ENCODE assay signal across 32 cellular contexts in genomic region chr14:102415671-102416070, GRCh38. TPM values are rescaled to one million over a fixed set of nuclear protein-coding genes. Genes with fewer than 3 reads are reported as not detected.
DNase-seq lines count a peak whose midpoint lies in the region; ATAC-seq, FAIRE-seq and TF ChIP-seq lines count a peak whose summit lies in the region.
"Had no signal": no experiment of that assay in that cellular context is flagged by ENCODE, and none has a peak within 500 bp of the region (broad histone marks: within the 10 kb centered on the region; RNA-seq: fewer than 3 reads in every experiment).

No MANE protein-coding gene starts in this region.

- ATAC-seq in HG03442 (IDR thresholded peaks at IDR 0.05; ENCODE audit: unreplicated experiment) (no peak), HG02938 (IDR thresholded peaks at IDR 0.05; ENCODE audit: unreplicated experiment) (no peak)
- ATAC-seq: left cardiac atrium; mucosa of descending colon; pancreas; right cardiac atrium; stimulated activated naive CD8-positive, alpha-beta T cell treated with anti-CD3 and anti-CD28 coated beads, Interleukin-15, Interleukin-2, amounts not matched to agents 100 U/mL and 50 U/mL, for 24 hours had no signal

- H3K27ac Mint-ChIP-seq in nephron progenitor cell = peak overlapping the region; percentile 87
- H3K27ac Mint-ChIP-seq: activated T-cell treated with anti-CD3 and anti-CD28 coated beads, Interleukin-2, amount 50 U/mL, for 24 hours; natural killer cell treated with Interleukin-12 subunit alpha and Interleukin-12 subunit beta and Interleukin-15 and Interleukin-18, amount 100 ng/mL, for 72 hours had no signal

- H3K4ac ChIP-seq in H1 (replicated peaks; ENCODE audit: insufficient read length, low read depth, low read length) = peak overlapping the region; percentile 73

- H3K36me3 ChIP-seq in H1 (ENCODE audit: control insufficient read depth in 2 of 4, insufficient read depth in 4 of 4, low read length in 3 of 4) = no peaks in the 10 kb centered on the region; a peak in 1 of 8 replicates
- H3K36me3 ChIP-seq: pancreas, SJSA1 had no signal

- H3K36me3 Mint-ChIP-seq in nephron progenitor cell (ENCODE audit: low read depth) = peaks cover 21% of the 10 kb centered on the region
- H3K36me3 Mint-ChIP-seq: natural killer cell treated with Interleukin-12 subunit alpha and Interleukin-12 subunit beta and Interleukin-15 and Interleukin-18, amount 100 ng/mL, for 72 hours had no signal

- 91% methylated on average over 16 of the region's 16 CpGs; no CpG with 5 or more reads in 1 of the 2 experiments for WGBS in H1 (ENCODE audit: extremely low coverage in 1 of 2, insufficient coverage in 1 of 2, insufficient read length in 1 of 2, insufficient replicate concordance in 2 of 2, low coverage in 1 of 2, low lambda C conversion rate in 2 of 2, missing lambda C conversion rate in 1 of 2), 2 experiments

- no peaks in the 10 kb centered on the region for H3K27me3 ChIP-seq in H1 (replicated peaks in 1 of 4; ENCODE audit: control insufficient read depth in 3 of 4, extremely low read depth in 1 of 4, insufficient read depth in 3 of 4, low read length in 3 of 4)
- H3K27me3 ChIP-seq: pancreas, SJSA1, thyroid gland, vagina had no signal

- no peak for TF ChIP-seq RAD21 in H1 (IDR thresholded peaks at IDR 0.05 in 1 of 2, conservative IDR thresholded peaks at IDR 0.05 in 1 of 2; ENCODE audit: low read depth in 2 of 2, low read length in 2 of 2)

- DNase-seq in SKM-1 treated with dmso at 0.1 percent for 144 hours (lab: John Stamatoyannopoulos, UW; ENCODE audit: unreplicated experiment) (peak; percentile 0), SKM-1 (lab: John Stamatoyannopoulos, UW; ENCODE audit: unreplicated experiment) (no peak), H1 (ENCODE audit: low read depth in 1 of 2, low spot score in 2 of 2) (no peak), nephron progenitor cell (no peak), superior temporal gyrus (ENCODE audit: extremely low spot score) (peak; percentile 92), HK-2 (ENCODE audit: unreplicated experiment) (no peak)
- DNase-seq: activated CD4-positive, alpha-beta T cell treated with anti-CD3 and anti-CD28 coated beads, Interleukin-2, amount 50 U/mL, for 1 hour; activated CD4-positive, CD25-positive, alpha-beta regulatory T cell; activated gamma-delta T cell; activated T-cell treated with anti-CD3 and anti-CD28 coated beads, Interleukin-2, amount 50 U/mL, for 24 hours; GF-D8; GOT3; Karpas-422; left cardiac atrium; mucosa of descending colon; NCI-H1436 treated with DMSO at 0.1 percent for 48 hours; NCI-H446; NCI-H82; pancreas; right cardiac atrium; stimulated activated CD4-positive, alpha-beta T cell treated with anti-CD3 and anti-CD28 coated beads, Interleukin-1b, Interleukin-23, amount 100 ng/mL, for 48 hours; stimulated activated naive CD8-positive, alpha-beta T cell treated with anti-CD3 and anti-CD28 coated beads, Interleukin-15, Interleukin-2, amounts not matched to agents 100 U/mL and 50 U/mL, for 24 hours; thyroid gland had no signal

- no peak overlapping the region for H3K27ac ChIP-seq in H1 (ENCODE audit: low read depth, low read length)
- H3K27ac ChIP-seq: pancreas, SJSA1, thyroid gland, vagina had no signal

- H3K79me1 ChIP-seq in H1 (ENCODE audit: low read depth, low read length) = no peaks in the 10 kb centered on the region

- no peak overlapping the region for H4K8ac ChIP-seq in H1 (ENCODE audit: extremely low read depth, insufficient read depth, low read length)

- peak overlapping the region; percentile 99 for H4K91ac ChIP-seq in H1 (replicated peaks; ENCODE audit: insufficient read length, low read length)

- no peak overlapping the region for H3K14ac ChIP-seq in H1 (ENCODE audit: insufficient read length)

- TF ChIP-seq CTCF in H1 (IDR thresholded peaks at IDR 0.05; ENCODE audit: control extremely low read depth in 1 of 3, insufficient read depth in 1 of 3, low read depth in 1 of 3, low read length in 3 of 3) (no peak), nephron progenitor cell (IDR thresholded peaks at IDR 0.05) (no peak)

- POLR2A ChIA-PET in H1 (lab: Charles Lee; ENCODE audit: partially characterized antibody) = interaction anchor here (1.0 kb wide), 1 partner anchor 18 kb away, joined by 3 read pairs; no protein-coding TSS in a partner anchor

- no peak for TF ChIP-seq EP300 in H1 (IDR thresholded peaks at IDR 0.05; ENCODE audit: borderline replicate concordance in 1 of 2, low read depth in 2 of 2, low read length in 2 of 2)

- H3K4me1 Mint-ChIP-seq in nephron progenitor cell = peaks cover 44% of the 10 kb centered on the region
- H3K4me1 Mint-ChIP-seq: brain had no signal

- no peaks in the 10 kb centered on the region for H3K79me2 ChIP-seq in H1 (ENCODE audit: control insufficient read depth in 1 of 2, insufficient read depth in 2 of 2, low read length in 2 of 2)

- peaks cover 5% of the 10 kb centered on the region for H3K27me3 Mint-ChIP-seq in nephron progenitor cell (ENCODE audit: low read depth, poor library complexity)
- H3K27me3 Mint-ChIP-seq: activated T-cell treated with anti-CD3 and anti-CD28 coated beads, Interleukin-2, amount 50 U/mL, for 24 hours; brain; natural killer cell treated with Interleukin-12 subunit alpha and Interleukin-12 subunit beta and Interleukin-15 and Interleukin-18, amount 100 ng/mL, for 72 hours had no signal

- H3K4me3 ChIP-seq in H1 (ENCODE audit: extremely low read depth in 1 of 4, insufficient read depth in 2 of 4, low read depth in 3 of 4, low read length in 4 of 4) = no peak overlapping the region
- H3K4me3 ChIP-seq: lung, mucosa of descending colon, pancreas, SJSA1, thyroid gland, vagina had no signal

- no peak overlapping the region for H2AFZ ChIP-seq in H1 (ENCODE audit: low read length)

- H3K4me2 ChIP-seq in H1 (ENCODE audit: insufficient read depth in 1 of 2, low read depth in 2 of 2, low read length in 2 of 2) = no peak overlapping the region

- H4K20me1 ChIP-seq in H1 (replicated peaks in 1 of 2; ENCODE audit: control insufficient read depth in 1 of 2, insufficient read depth in 2 of 2, low read length in 2 of 2) = no peaks in the 10 kb centered on the region

- H3K23me2 ChIP-seq in H1 (ENCODE audit: low read depth, low read length) = no peaks in the 10 kb centered on the region

- H3K4me3 Mint-ChIP-seq in nephron progenitor cell = no peak overlapping the region
- H3K4me3 Mint-ChIP-seq: activated T-cell treated with anti-CD3 and anti-CD28 coated beads, Interleukin-2, amount 50 U/mL, for 24 hours; brain; natural killer cell treated with Interleukin-12 subunit alpha and Interleukin-12 subunit beta and Interleukin-15 and Interleukin-18, amount 100 ng/mL, for 72 hours had no signal

- H3K18ac ChIP-seq in H1 (ENCODE audit: extremely low read depth, low read length) = peak overlapping the region; percentile 60; the same call in 1 of the 2 replicates

- no peaks in the 10 kb centered on the region for H3K9me3 Mint-ChIP-seq in nephron progenitor cell
- H3K9me3 Mint-ChIP-seq: activated T-cell treated with anti-CD3 and anti-CD28 coated beads, Interleukin-2, amount 50 U/mL, for 24 hours; brain; natural killer cell treated with Interleukin-12 subunit alpha and Interleukin-12 subunit beta and Interleukin-15 and Interleukin-18, amount 100 ng/mL, for 72 hours had no signal

- no peak overlapping the region for H3K56ac ChIP-seq in H1 (replicated peaks; ENCODE audit: insufficient read length, low read depth, low read length)

- peak overlapping the region; percentile 93; the same call in 1 of the 2 replicates for H2AK5ac ChIP-seq in H1 (ENCODE audit: low read depth, low read length)

- no peak overlapping the region for H3K23ac ChIP-seq in H1 (ENCODE audit: insufficient read length)

- no peak for TF ChIP-seq POLR2A in H1 (IDR thresholded peaks at IDR 0.05; ENCODE audit: control extremely low read depth in 1 of 2, low read depth in 2 of 2, low read length in 2 of 2)

- no peak overlapping the region for H4K5ac ChIP-seq in H1 (ENCODE audit: insufficient read length, low read depth, low read length)

- peak overlapping the region; percentile 61; the same call in 1 of the 2 replicates for H2BK15ac ChIP-seq in H1 (ENCODE audit: low read length)

- peak overlapping the region; percentile 86; the same call in 1 of the 2 replicates for H2BK20ac ChIP-seq in H1 (ENCODE audit: low read length)

- no peaks in the 10 kb centered on the region for H3K9me3 ChIP-seq in H1 (ENCODE audit: insufficient read depth in 2 of 2, low read depth in 1 of 2, low read length in 1 of 2)
- H3K9me3 ChIP-seq: mucosa of descending colon, pancreas, SJSA1, thyroid gland, vagina had no signal

- no peak for FAIRE-seq in H1 (lab: Jason Lieb, UNC)
- FAIRE-seq: endothelial cell of umbilical vein, frontal cortex, pancreas had no signal

- no peak overlapping the region for H3K9ac ChIP-seq in H1 (replicated peaks in 1 of 4; ENCODE audit: extremely low read depth in 1 of 4, low read depth in 3 of 4, low read length in 3 of 4)

- CTCF ChIA-PET in H1 (lab: Charles Lee; ENCODE audit: partially characterized antibody) = interaction anchor here (0.6 kb wide), 2 partner anchors 85 to 472 kb away, joined by 3 read pairs; no protein-coding TSS in a partner anchor

- H2BK120ac ChIP-seq in H1 (replicated peaks; ENCODE audit: low read depth, low read length) = no peak overlapping the region

- peak overlapping the region; percentile 97; the same call in 1 of the 2 replicates for H2BK12ac ChIP-seq in H1 (ENCODE audit: low read depth, low read length)

- H3K4me1 ChIP-seq in H1 (replicated peaks in 1 of 4; ENCODE audit: control insufficient read depth in 3 of 4, insufficient read depth in 4 of 4, low read length in 3 of 4) = peaks cover 3 to 11% (median 6%) of the 10 kb centered on the region in 4 experiments; a peak in 6 of 7 replicates
- H3K4me1 ChIP-seq: pancreas, SJSA1, thyroid gland, vagina had no signal

- peak overlapping the region; percentile 26 for H2BK5ac ChIP-seq in H1 (ENCODE audit: low read depth, low read length)

RNA-seq across cellular contexts. Expression of gene TECPR2, which starts 52.9 kb away (rescaled TPM):
- 19.4 and 23.2 TPM in 2 replicates for total RNA-seq in H1 (2021; fragmentation: NEBNext Ultra II Directional; extraction: Animal tissue kit (Norgen Biotek cat#: 25700))
- 6.8 and 9.2 TPM in 2 replicates for polyA plus RNA-seq in H1 (2011; rRNA removed)
- 11.0 TPM for polyA plus RNA-seq in H1 (2011; cell fraction: cytosol; rRNA removed)
- polyA plus RNA-seq in H1 (2011; cell fraction: nucleus; rRNA removed) = 11.4 TPM
- 7.6 to 8.8 TPM (median 8.3 TPM) in 4 replicates for polyA plus RNA-seq in H1 (2012, experiment 1 of 2)
- 4.4 TPM for polyA plus RNA-seq in H1 (2012, experiment 2 of 2)
- polyA plus RNA-seq in H1 (2013, experiment 1 of 2) = 8.5 TPM
- polyA plus RNA-seq in H1 (2013, experiment 2 of 2) = 6.4 TPM
- polyA minus RNA-seq in H1 (2011; rRNA and poly(A)+ RNA removed) = 17.1 and 21.0 TPM in 2 replicates
- polyA minus RNA-seq in H1 (2011; cell fraction: cytosol; rRNA and poly(A)+ RNA removed) = 10.2 TPM
- polyA minus RNA-seq in H1 (2011; cell fraction: nucleus; rRNA and poly(A)+ RNA removed) = 14.1 TPM

RNA-seq across cellular contexts. Expression of gene CINP, which starts 53.0 kb away (rescaled TPM):
- 47.8 and 53.2 TPM in 2 replicates for total RNA-seq in H1 (2021; fragmentation: NEBNext Ultra II Directional; extraction: Animal tissue kit (Norgen Biotek cat#: 25700))
- 51.6 and 59.9 TPM in 2 replicates for polyA plus RNA-seq in H1 (2011; rRNA removed)
- 51.3 TPM for polyA plus RNA-seq in H1 (2011; cell fraction: cytosol; rRNA removed)
- 31.1 TPM for polyA plus RNA-seq in H1 (2011; cell fraction: nucleus; rRNA removed)
- 34.7 to 41.9 TPM (median 36.2 TPM) in 4 replicates for polyA plus RNA-seq in H1 (2012, experiment 1 of 2)
- 40.1 TPM for polyA plus RNA-seq in H1 (2012, experiment 2 of 2)
- 34.2 TPM for polyA plus RNA-seq in H1 (2013, experiment 1 of 2)
- 35.7 TPM for polyA plus RNA-seq in H1 (2013, experiment 2 of 2)
- 21.3 and 34.7 TPM in 2 replicates for polyA minus RNA-seq in H1 (2011; rRNA and poly(A)+ RNA removed)
- 15.2 TPM for polyA minus RNA-seq in H1 (2011; cell fraction: cytosol; rRNA and poly(A)+ RNA removed)
- polyA minus RNA-seq in H1 (2011; cell fraction: nucleus; rRNA and poly(A)+ RNA removed) = 16.9 TPM

Comparison
In these comparisons a context has a peak if more than half of its experiments do, and no peak if none do; other contexts are left out.
1. DNase-seq: peak in SKM-1 treated with dmso at 0.1 percent for 144 hours (single experiment) and superior temporal gyrus (single experiment); none in SKM-1 (single experiment), H1 (0 of 2), nephron progenitor cell (single experiment) and HK-2 (single experiment).